8 cellular contexts compared by ENCODE assay signal in genomic region chr1:114757455-114758250, GRCh38. TPM values are rescaled to one million over a fixed set of nuclear protein-coding genes. Genes with fewer than 3 reads are reported as not detected.
DNase-seq lines count a peak whose midpoint lies in the region; ATAC-seq and TF ChIP-seq lines count a peak whose summit lies in the region.

Gene CSDE1 (minus strand): TSS chr1:114757984. CDS start chr1:114739890, 18,094 bp downstream.

- peak; percentile 98 for DNase-seq in NCI-H1694 treated with DMSO at 0.1 percent for 48 hours (lab: John Stamatoyannopoulos, UW)
- peak; percentile 89 to 97 (median 94) for DNase-seq in T-helper 17 cell
- DNase-seq in amygdala (lab: John Stamatoyannopoulos, UW), result peak; percentile 41 to 97 (median 91)
- peak; percentile 98 for DNase-seq in left cardiac atrium
- peak; percentile 93 for DNase-seq in progenitor cell of endocrine pancreas (ENCODE audit: low spot score, unreplicated experiment)
- peak; percentile 98 for DNase-seq in ureter (ENCODE audit: low spot score)

- ATAC-seq in GM18498 (IDR thresholded peaks at IDR 0.05; ENCODE audit: unreplicated experiment) (peak; percentile 83), HG02938 (IDR thresholded peaks at IDR 0.05; ENCODE audit: unreplicated experiment) (peak; percentile 78), T-helper 17 cell (peak; percentile 88), left cardiac atrium (peak; percentile 98)

- TF ChIP-seq CTCF in progenitor cell of endocrine pancreas (IDR thresholded peaks at IDR 0.05; ENCODE audit: unreplicated experiment), result peak; percentile 59

- H3K9me3 ChIP-seq in T-helper 17 cell (ENCODE audit: control insufficient read depth, low read length, poor library complexity, severe bottlenecking), result no peaks in the 10 kb centered on the region

- peaks cover 3% of the 10 kb centered on the region for H3K9me3 Mint-ChIP-seq in progenitor cell of endocrine pancreas (ENCODE audit: low read depth)

- H3K36me3 Mint-ChIP-seq in T-helper 17 cell (ENCODE audit: low read depth) (peaks cover 10% of the 10 kb centered on the region), progenitor cell of endocrine pancreas (ENCODE audit: insufficient read depth) (peaks cover 8% of the 10 kb centered on the region)

- H3K4me1 Mint-ChIP-seq in T-helper 17 cell, result peaks cover 40% of the 10 kb centered on the region
- peaks cover 34% of the 10 kb centered on the region for H3K4me1 Mint-ChIP-seq in progenitor cell of endocrine pancreas (ENCODE audit: low read depth)

- H3K4me3 Mint-ChIP-seq in T-helper 17 cell (peak within 1 kb of the TSS; percentile 99), progenitor cell of endocrine pancreas (ENCODE audit: low read depth) (peak within 1 kb of the TSS; percentile 100)

- H3K27ac Mint-ChIP-seq in T-helper 17 cell, result peak within 1 kb of the TSS; percentile 99
- H3K27ac Mint-ChIP-seq in progenitor cell of endocrine pancreas, result peak within 1 kb of the TSS; percentile 100

- no peaks in the 10 kb centered on the region for H3K27me3 Mint-ChIP-seq in T-helper 17 cell
- H3K27me3 Mint-ChIP-seq in progenitor cell of endocrine pancreas, result no peaks in the 10 kb centered on the region

- intact Hi-C loops in left cardiac atrium (cut with DNase I), result loop anchor here in 1 of 2 donors (10.0 kb wide), 1 partner anchor 173 kb away; the partner anchor contains the start of gene BCAS2

RNA-seq across cellular contexts. Expression of gene CSDE1, which starts in this region (rescaled TPM):
- total RNA-seq in T-helper 17 cell (100 to 1,000 TPM; 627 to 703 TPM), left cardiac atrium (100 to 1,000 TPM; 622 to 652 TPM), progenitor cell of endocrine pancreas (606 and 628 TPM in 2 replicates), ureter (612 TPM)

Comparison
In these comparisons a context has a peak if more than half of its experiments do, and no peak if none do; other contexts are left out.
1. Peak in every context shown above with its lines: DNase-seq and ATAC-seq.